ENCODE assay signal across 22 cellular contexts in the genomic region with DNA sequence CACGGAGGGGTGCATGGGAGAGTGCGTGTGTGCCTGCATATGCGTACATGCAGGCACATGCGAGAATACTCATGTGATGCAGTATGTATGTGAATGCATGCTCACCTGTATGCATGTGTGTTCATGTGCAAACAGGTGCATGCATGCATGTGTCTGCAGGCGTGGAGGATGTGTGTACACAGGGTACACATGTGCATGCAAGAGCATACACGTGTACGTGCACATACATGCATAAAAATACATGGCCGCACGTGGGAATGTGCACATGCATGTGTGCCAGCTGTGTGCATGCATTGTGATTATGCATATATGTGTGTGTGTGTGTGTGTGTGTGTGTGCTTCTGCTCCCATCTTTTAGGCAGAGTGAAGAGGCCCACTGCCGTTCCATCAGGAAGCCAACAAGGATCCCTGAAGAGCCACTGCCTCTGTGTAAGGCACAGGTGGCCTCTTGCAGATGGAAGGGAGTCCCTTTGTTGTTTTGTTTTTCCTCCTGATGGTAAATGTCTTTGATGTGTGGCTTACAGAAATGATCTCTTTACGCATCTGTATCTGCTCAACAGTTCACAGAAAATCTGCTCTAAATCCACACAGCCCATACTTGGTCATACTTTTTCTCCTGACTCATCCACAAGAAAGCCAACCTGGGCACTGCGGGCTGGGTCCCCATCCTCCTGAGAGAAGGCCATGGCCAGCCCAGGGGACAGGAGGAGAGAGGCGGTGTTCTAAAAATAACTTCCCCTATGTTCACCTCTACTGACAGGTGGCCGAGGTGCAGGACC. TPM values are rescaled to one million over a fixed set of nuclear protein-coding genes. Genes with fewer than 3 reads are reported as not detected.
DNase-seq lines count a peak whose midpoint lies in the region; ATAC-seq, FAIRE-seq and TF ChIP-seq lines count a peak whose summit lies in the region.
"Had no signal": no experiment of that assay in that cellular context is flagged by ENCODE, and none has a peak within 500 bp of the region (broad histone marks: within the 10 kb centered on the region; RNA-seq: fewer than 3 reads in every experiment).

No MANE protein-coding gene starts in this region.

- peak overlapping the region; percentile 87 for H3K27ac Mint-ChIP-seq in T-helper 1 cell treated with Interleukin-12 subunit alpha and Interleukin-12 subunit beta and Interleukin-4 antibody, amounts not matched to agents 30 μg/mL and 1 μg/mL, for 36 hours
- H3K27ac Mint-ChIP-seq in type B pancreatic cell = peak overlapping the region; percentile 28
- H3K27ac Mint-ChIP-seq in neural progenitor cell = no peak overlapping the region

- H3K4me3 ChIP-seq in cardiac muscle cell = no peak overlapping the region
- no peak overlapping the region for H3K4me3 ChIP-seq in kidney (ENCODE audit: low read length in 2 of 2)
- no peak overlapping the region for H3K4me3 ChIP-seq in neural progenitor cell
- H3K4me3 ChIP-seq: body of pancreas, hepatocyte, thyroid gland had no signal

- TF ChIP-seq CTCF in cardiac muscle cell (IDR thresholded peaks at IDR 0.05; ENCODE audit: low read depth, low read length) = no peak
- no peak for TF ChIP-seq CTCF in kidney (IDR thresholded peaks at IDR 0.05; ENCODE audit: borderline replicate concordance, extremely low read depth, insufficient read depth)
- no peak for TF ChIP-seq CTCF in type B pancreatic cell (conservative IDR thresholded peaks at IDR 0.05)
- no peak for TF ChIP-seq CTCF in neural progenitor cell (IDR thresholded peaks at IDR 0.05)

- peaks cover 68% of the 10 kb centered on the region for H3K4me1 Mint-ChIP-seq in T-helper 1 cell treated with Interleukin-12 subunit alpha and Interleukin-12 subunit beta and Interleukin-4 antibody, amounts not matched to agents 30 μg/mL and 1 μg/mL, for 36 hours (ENCODE audit: low read depth)
- H3K4me1 Mint-ChIP-seq in type B pancreatic cell (ENCODE audit: unreplicated experiment) (peaks cover 13% of the 10 kb centered on the region), neural progenitor cell (no peaks in the 10 kb centered on the region)

- H3K9me3 ChIP-seq in cardiac muscle cell (ENCODE audit: low read depth) (no peaks in the 10 kb centered on the region), kidney (ENCODE audit: control insufficient read depth in 1 of 2, low read length in 2 of 2) (no peaks in the 10 kb centered on the region), neural progenitor cell (ENCODE audit: low read depth) (no peaks in the 10 kb centered on the region)
- H3K9me3 ChIP-seq: body of pancreas, thyroid gland had no signal

- DNase-seq in cardiac muscle cell (ENCODE audit: low read depth in 1 of 2, low spot score in 1 of 2) (no peak), left ventricle myocardium superior (no peak), kidney (peak; percentile 32), type B pancreatic cell (ENCODE audit: extremely low spot score, unreplicated experiment) (no peak), neural progenitor cell (ENCODE audit: low spot score) (no peak), GOT3 (lab: John Stamatoyannopoulos, UW) (no peak)
- DNase-seq: activated CD4-positive, alpha-beta T cell treated with anti-CD3 and anti-CD28 coated beads for 1 hour; body of pancreas; COR-L47; DMS79; effector CD8-positive, alpha-beta T cell; foreskin melanocyte; NCI-H1694 treated with DMSO at 0.1 percent for 48 hours; NCI-H226; NCI-H774; small intestine; thyroid gland had no signal

- no peak overlapping the region for H3K4me2 ChIP-seq in neural progenitor cell
- H3K4me2 ChIP-seq: hepatocyte had no signal

- H3K27ac ChIP-seq in cardiac muscle cell (peak overlapping the region; percentile 81), kidney (ENCODE audit: low read depth in 2 of 2, low read length in 2 of 2) (no peak overlapping the region), neural progenitor cell (no peak overlapping the region)
- H3K27ac ChIP-seq: body of pancreas, hepatocyte, thyroid gland had no signal

- FAIRE-seq in kidney (lab: Jason Lieb, UNC) = no peak
- FAIRE-seq: GM19239, small intestine, TTC549 had no signal

- H2AFZ ChIP-seq in neural progenitor cell (replicated peaks) = no peak overlapping the region
- H2AFZ ChIP-seq: hepatocyte had no signal

- no peak for ATAC-seq in left ventricle myocardium superior
- ATAC-seq: body of pancreas, esophagus mucosa had no signal

- H3K27me3 ChIP-seq in cardiac muscle cell = no peaks in the 10 kb centered on the region
- no peaks in the 10 kb centered on the region for H3K27me3 ChIP-seq in neural progenitor cell
- H3K27me3 ChIP-seq: body of pancreas, hepatocyte, thyroid gland had no signal

- peaks cover 39% of the 10 kb centered on the region for H3K36me3 Mint-ChIP-seq in T-helper 1 cell treated with Interleukin-12 subunit alpha and Interleukin-12 subunit beta and Interleukin-4 antibody, amounts not matched to agents 30 μg/mL and 1 μg/mL, for 36 hours (ENCODE audit: low read depth)
- H3K36me3 Mint-ChIP-seq in type B pancreatic cell = peaks cover 20% of the 10 kb centered on the region
- H3K36me3 Mint-ChIP-seq in neural progenitor cell = peaks cover 29% of the 10 kb centered on the region

- no peaks in the 10 kb centered on the region for H3K27me3 Mint-ChIP-seq in T-helper 1 cell treated with Interleukin-12 subunit alpha and Interleukin-12 subunit beta and Interleukin-4 antibody, amounts not matched to agents 30 μg/mL and 1 μg/mL, for 36 hours (ENCODE audit: low read depth)
- H3K27me3 Mint-ChIP-seq in type B pancreatic cell (no peaks in the 10 kb centered on the region), neural progenitor cell (ENCODE audit: insufficient read depth, low read depth) (peaks cover 5% of the 10 kb centered on the region)

- H4K20me1 ChIP-seq in neural progenitor cell (ENCODE audit: low read depth) = peaks cover 10% of the 10 kb centered on the region

- no peaks in the 10 kb centered on the region for H3F3A ChIP-seq in neural progenitor cell (ENCODE audit: low read depth)

- H3K36me3 ChIP-seq in cardiac muscle cell = peaks cover 2% of the 10 kb centered on the region
- peaks cover 13 to 23% of the 10 kb centered on the region in 2 donors for H3K36me3 ChIP-seq in kidney (ENCODE audit: control insufficient read depth in 1 of 2, insufficient read depth in 2 of 2, low read length in 2 of 2)
- H3K36me3 ChIP-seq in neural progenitor cell = no peaks in the 10 kb centered on the region

- peak overlapping the region; percentile 53 for H3K4me3 Mint-ChIP-seq in T-helper 1 cell treated with Interleukin-12 subunit alpha and Interleukin-12 subunit beta and Interleukin-4 antibody, amounts not matched to agents 30 μg/mL and 1 μg/mL, for 36 hours
- H3K4me3 Mint-ChIP-seq in type B pancreatic cell (no peak overlapping the region), neural progenitor cell (no peak overlapping the region)

- H3K4me1 ChIP-seq in cardiac muscle cell (ENCODE audit: low read depth) (peaks cover 13% of the 10 kb centered on the region), kidney (ENCODE audit: control insufficient read depth in 1 of 2, insufficient read depth in 1 of 2, low read depth in 1 of 2, low read length in 2 of 2) (peaks cover 28 to 31% of the 10 kb centered on the region in 2 donors), neural progenitor cell (no peaks in the 10 kb centered on the region)
- H3K4me1 ChIP-seq: body of pancreas had no signal

- no peak overlapping the region for H3K9ac ChIP-seq in kidney (ENCODE audit: low read length in 2 of 2)
- no peak overlapping the region for H3K9ac ChIP-seq in neural progenitor cell

- H3K9me3 Mint-ChIP-seq in T-helper 1 cell treated with Interleukin-12 subunit alpha and Interleukin-12 subunit beta and Interleukin-4 antibody, amounts not matched to agents 30 μg/mL and 1 μg/mL, for 36 hours = no peaks in the 10 kb centered on the region
- no peaks in the 10 kb centered on the region for H3K9me3 Mint-ChIP-seq in type B pancreatic cell
- H3K9me3 Mint-ChIP-seq in neural progenitor cell = no peaks in the 10 kb centered on the region

- intact Hi-C loops in left ventricle myocardium superior (cut with micrococcal nuclease) (no loop called here), kidney (cut with DNase I) (no loop called here)

- no peaks in the 10 kb centered on the region for H3K79me2 ChIP-seq in neural progenitor cell (ENCODE audit: low read depth)
- H3K79me2 ChIP-seq: hepatocyte had no signal

RNA-seq across cellular contexts. Expression of a gene that starts 50.7 kb away (rescaled TPM):
- total RNA-seq in cardiac muscle cell (7.8 and 13.4 TPM in 2 replicates), left ventricle myocardium superior (72.1 TPM), kidney (131 TPM), type B pancreatic cell (ENCODE audit: low replicate concordance) (1.4 and 2.1 TPM in 2 replicates), neural progenitor cell (ENCODE audit: low replicate concordance) (not detected in 2 replicates)
- polyA plus RNA-seq in cardiac muscle cell (10.9 and 12.1 TPM in 2 replicates), kidney (ENCODE audit: insufficient read depth, low read depth, low replicate concordance) (114 TPM)
